Comparison of ENCODE assay signal across 1 cellular context in genomic region chr1:39522221-39522620, GRCh38.
A peak's percentile ranks its signal among the peaks of the same experiment; 100 is the strongest.
TF ChIP-seq lines count a peak whose summit lies in the region.

No MANE protein-coding gene starts in this region.

TF ChIP-seq in K562, 482 proteins besides CTCF, POLR2A, EP300 and RAD21:
- 0 out of 2 replicates have a peak, but pooled peaks have one; percentile 25 for TF ChIP-seq ZNF316 (IDR thresholded peaks at IDR 0.05)
